In genomic region chr9:36484124-36484523, GRCh38 we compare ENCODE assay signal across 2 cellular contexts.
TF ChIP-seq lines count a peak whose summit lies in the region.

No MANE protein-coding gene starts in this region.

TF ChIP-seq in IMR-90, 13 proteins besides CTCF, POLR2A, EP300 and RAD21:
- no peak for TF ChIP-seq SMC3 (IDR thresholded peaks at IDR 0.05; ENCODE audit: low read depth, low read length)
- TF ChIP-seq BHLHE40 (IDR thresholded peaks at IDR 0.05; ENCODE audit: low read depth, low read length), result no peak
- no peak for TF ChIP-seq NFE2L2 (IDR thresholded peaks at IDR 0.05; ENCODE audit: low read depth, low read length)
- TF ChIP-seq CHD1 (IDR thresholded peaks at IDR 0.05; ENCODE audit: low read depth, low read length), result no peak
- TF ChIP-seq FOS (IDR thresholded peaks at IDR 0.05; ENCODE audit: low read depth, low read length), result no peak
- TF ChIP-seq ELK1 (IDR thresholded peaks at IDR 0.05; ENCODE audit: borderline replicate concordance, low read depth, low read length), result no peak

TF ChIP-seq in K562, 482 proteins besides CTCF, POLR2A, EP300 and RAD21:
- TF ChIP-seq LEF1 (IDR thresholded peaks at IDR 0.05), result no peak
- TF ChIP-seq TCFL5 (CRISPR knock-in tag; conservative IDR thresholded peaks at IDR 0.05), result no peak
- TF ChIP-seq ZBTB7A (IDR thresholded peaks at IDR 0.05; ENCODE audit: borderline replicate concordance, control insufficient read depth, low read depth, low read length), result no peak
- no peak for TF ChIP-seq FIP1L1 (IDR thresholded peaks at IDR 0.05; ENCODE audit: low read depth, low read length, poor library complexity, severe bottlenecking)
- TF ChIP-seq, protein P1, sequence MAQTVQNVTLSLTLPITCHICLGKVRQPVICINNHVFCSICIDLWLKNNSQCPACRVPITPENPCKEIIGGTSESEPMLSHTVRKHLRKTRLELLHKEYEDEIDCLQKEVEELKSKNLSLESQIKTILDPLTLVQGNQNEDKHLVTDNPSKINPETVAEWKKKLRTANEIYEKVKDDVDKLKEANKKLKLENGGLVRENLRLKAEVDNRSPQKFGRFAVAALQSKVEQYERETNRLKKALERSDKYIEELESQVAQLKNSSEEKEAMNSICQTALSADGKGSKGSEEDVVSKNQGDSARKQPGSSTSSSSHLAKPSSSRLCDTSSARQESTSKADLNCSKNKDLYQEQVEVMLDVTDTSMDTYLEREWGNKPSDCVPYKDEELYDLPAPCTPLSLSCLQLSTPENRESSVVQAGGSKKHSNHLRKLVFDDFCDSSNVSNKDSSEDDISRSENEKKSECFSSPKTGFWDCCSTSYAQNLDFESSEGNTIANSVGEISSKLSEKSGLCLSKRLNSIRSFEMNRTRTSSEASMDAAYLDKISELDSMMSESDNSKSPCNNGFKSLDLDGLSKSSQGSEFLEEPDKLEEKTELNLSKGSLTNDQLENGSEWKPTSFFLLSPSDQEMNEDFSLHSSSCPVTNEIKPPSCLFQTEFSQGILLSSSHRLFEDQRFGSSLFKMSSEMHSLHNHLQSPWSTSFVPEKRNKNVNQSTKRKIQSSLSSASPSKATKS (CRISPR knock-in tag; IDR thresholded peaks at IDR 0.05), result no peak
- TF ChIP-seq MYNN (IDR thresholded peaks at IDR 0.05), result peak; percentile 94
- no peak for TF ChIP-seq MYNN (CRISPR knock-in tag; IDR thresholded peaks at IDR 0.05)
- no peak for TF ChIP-seq CBFA2T3 (IDR thresholded peaks at IDR 0.05)
- TF ChIP-seq ZNF561 (CRISPR knock-in tag; conservative IDR thresholded peaks at IDR 0.05), result no peak
- TF ChIP-seq U2AF1 (optimal IDR thresholded peaks at IDR 0.05; ENCODE audit: low read depth, low read length), result no peak
- no peak for TF ChIP-seq NFE2L1 (tag; IDR thresholded peaks at IDR 0.05; ENCODE audit: borderline replicate concordance, low read depth)
- peak; percentile 24; the same call in 1 of the 2 replicates for TF ChIP-seq ZNF316 (IDR thresholded peaks at IDR 0.05)
- TF ChIP-seq SMAD2 (IDR thresholded peaks at IDR 0.05; ENCODE audit: low read depth, low read length), result no peak
- no peak for TF ChIP-seq FOXJ3 (CRISPR knock-in tag; IDR thresholded peaks at IDR 0.05)
- no peak for TF ChIP-seq ZNF311 (CRISPR knock-in tag; IDR thresholded peaks at IDR 0.05)
- no peak for TF ChIP-seq ZNF644 (tag; IDR thresholded peaks at IDR 0.05; ENCODE audit: low read depth)
- no peak for TF ChIP-seq CBX8 (IDR thresholded peaks at IDR 0.05; ENCODE audit: borderline replicate concordance, extremely low read depth, low read depth, low read length, poor library complexity, severe bottlenecking)
- TF ChIP-seq MAZ (CRISPR knock-in tag; conservative IDR thresholded peaks at IDR 0.05 in 1 of 2, IDR thresholded peaks at IDR 0.05 in 1 of 2), result no peak
- peak; percentile 30 for TF ChIP-seq C11orf30 (IDR thresholded peaks at IDR 0.05; ENCODE audit: low read depth)
- TF ChIP-seq ZNF584 (CRISPR knock-in tag; IDR thresholded peaks at IDR 0.05; ENCODE audit: low read depth), result no peak
- TF ChIP-seq ZNF512 (tag; IDR thresholded peaks at IDR 0.05), result no peak
- TF ChIP-seq MYBL2 (IDR thresholded peaks at IDR 0.05; ENCODE audit: low read depth), result no peak
- no peak for TF ChIP-seq MYBL2 (CRISPR knock-in tag; IDR thresholded peaks at IDR 0.05; ENCODE audit: borderline replicate concordance)
- no peak for TF ChIP-seq EHMT2 (IDR thresholded peaks at IDR 0.05)
- no peak for TF ChIP-seq SMARCC2 (IDR thresholded peaks at IDR 0.05; ENCODE audit: low read depth)
- no peak for TF ChIP-seq ADNP (tag; IDR thresholded peaks at IDR 0.05)
- TF ChIP-seq PTRF (tag; IDR thresholded peaks at IDR 0.05), result no peak
